In genomic region chr14:51293149-51293925, GRCh38 we compare ENCODE assay signal across 14 cellular contexts. TPM values are rescaled to one million over a fixed set of nuclear protein-coding genes. Genes with fewer than 3 reads are reported as not detected.
DNase-seq lines count a peak whose midpoint lies in the region; ATAC-seq, FAIRE-seq and TF ChIP-seq lines count a peak whose summit lies in the region.
"Had no signal": no experiment of that assay in that cellular context is flagged by ENCODE, and none has a peak within 500 bp of the region (broad histone marks: within the 10 kb centered on the region; RNA-seq: fewer than 3 reads in every experiment).

No MANE protein-coding gene starts in this region.

- CTCF ChIA-PET in GM12878 (lab: Yijun Ruan, JAX): interaction anchor here (0.7 kb wide), 1 partner anchor 11 kb away, joined by 3 read pairs; no protein-coding TSS in a partner anchor
- CTCF ChIA-PET in naive thymus-derived CD4-positive, alpha-beta T cell (lab: Charles Lee): interaction anchor here (0.7 to 1.2 kb wide), 2 partner anchors 9 to 10 kb away, joined by 3 to 4 read pairs; no protein-coding TSS in a partner anchor

- SMC1A ChIA-PET in GM12878 (lab: Charles Lee; ENCODE audit: uncharacterized antibody, unreplicated experiment): interaction anchor here (0.7 to 2.2 kb wide), 2 partner anchors 8 to 10 kb away, joined by 3 to 8 read pairs; no protein-coding TSS in a partner anchor

- H3K4me1 ChIP-seq in GM12878 (ENCODE audit: control insufficient read depth, insufficient read depth, low read length) (peaks cover 5% of the 10 kb centered on the region), gastrocnemius medialis (peaks cover 6 to 10% of the 10 kb centered on the region in 2 donors), MM.1S (ENCODE audit: low read length) (peaks cover under 1% of the 10 kb centered on the region; the same call in 1 of the 2 replicates)
- no peaks in the 10 kb centered on the region for H3K4me1 ChIP-seq in naive thymus-derived CD4-positive, alpha-beta T cell (ENCODE audit: control insufficient read depth in 2 of 2, insufficient read depth in 2 of 2, low read length in 2 of 2)

- no peaks in the 10 kb centered on the region for H3K9me2 ChIP-seq in MM.1S (replicated peaks; ENCODE audit: insufficient read depth, low read length)

- no peak overlapping the region for H3K4me3 Mint-ChIP-seq in naive thymus-derived CD4-positive, alpha-beta T cell
- H3K4me3 Mint-ChIP-seq: activated CD8-positive, alpha-beta T cell treated with anti-CD3 and anti-CD28 coated beads, Interleukin-2, amount 10 ng/mL, durations not matched to agents 7 days and 5 days; activated naive CD8-positive, alpha-beta T cell treated with anti-CD3 and anti-CD28 coated beads, Interleukin-2, amount 10 ng/mL, durations not matched to agents 7 days and 5 days had no signal

- H3K27ac Mint-ChIP-seq in naive thymus-derived CD4-positive, alpha-beta T cell: no peak overlapping the region
- H3K27ac Mint-ChIP-seq: activated CD8-positive, alpha-beta T cell treated with anti-CD3 and anti-CD28 coated beads, Interleukin-2, amount 10 ng/mL, durations not matched to agents 7 days and 5 days; activated naive CD8-positive, alpha-beta T cell treated with anti-CD3 and anti-CD28 coated beads, Interleukin-2, amount 10 ng/mL, durations not matched to agents 7 days and 5 days had no signal

- no TSS peak for BruUV-seq in GM12878 (replicated peaks; lab: Mats Ljungman, UMichigan)

- intact Hi-C loops in GM12878 (cut with micrococcal nuclease; ENCODE audit: unreplicated experiment): no loop called here
- intact Hi-C loops in left cardiac atrium (cut with DNase I): loop anchor here in 1 of 2 donors (10.0 kb wide), 1 partner anchor 361 kb away; the partner anchor contains the start of gene FRMD6
- intact Hi-C loops in gastrocnemius medialis (cut with DNase I; ENCODE audit: low total_unique reads): no loop called here
- intact Hi-C loops in naive thymus-derived CD4-positive, alpha-beta T cell (cut with micrococcal nuclease): no loop called here

- ATAC-seq in GM12878: peak; percentile 41
- ATAC-seq in left cardiac atrium: peak; percentile 76 to 78
- peak; percentile 49 to 77 for ATAC-seq in gastrocnemius medialis
- ATAC-seq in naive thymus-derived CD4-positive, alpha-beta T cell: no peak
- ATAC-seq: activated CD8-positive, alpha-beta T cell treated with anti-CD3 and anti-CD28 coated beads, Interleukin-2, amount 10 ng/mL, durations not matched to agents 7 days and 5 days; HCT116 had no signal

- no peak for FAIRE-seq in GM12878 (lab: Jason Lieb, UNC)
- FAIRE-seq: endometrium had no signal

- no peak for TF ChIP-seq RAD21 in GM12878 (IDR thresholded peaks at IDR 0.05; ENCODE audit: insufficient read depth, low read depth, low read length)

- H4K20me1 ChIP-seq in GM12878 (ENCODE audit: control insufficient read depth, insufficient read depth) (no peaks in the 10 kb centered on the region), MM.1S (ENCODE audit: insufficient read depth, low read length) (no peaks in the 10 kb centered on the region)

- H3K9me3 ChIP-seq in GM12878 (replicated peaks; ENCODE audit: control insufficient read depth, insufficient read depth, low read length) (no peaks in the 10 kb centered on the region), gastrocnemius medialis (no peaks in the 10 kb centered on the region), MM.1S (replicated peaks; ENCODE audit: insufficient read depth, low read length) (no peaks in the 10 kb centered on the region)
- no peaks in the 10 kb centered on the region for H3K9me3 ChIP-seq in naive thymus-derived CD4-positive, alpha-beta T cell (ENCODE audit: control insufficient read depth in 2 of 3, low read length in 3 of 3)
- H3K9me3 ChIP-seq: thyroid gland had no signal

- RAD21 ChIA-PET in GM12878 (lab: Charles Lee; ENCODE audit: unreplicated experiment): no interaction called here

- POLR2A ChIA-PET in GM12878 (lab: Charles Lee): no interaction called here
- POLR2A ChIA-PET in naive thymus-derived CD4-positive, alpha-beta T cell (lab: Charles Lee): no interaction called here

- H3K36me3 Mint-ChIP-seq in naive thymus-derived CD4-positive, alpha-beta T cell: peaks cover 0 to 8% (median 0%) of the 10 kb centered on the region in 5 donors

- no peak overlapping the region for H3K4me3 ChIP-seq in GM12878
- H3K4me3 ChIP-seq in gastrocnemius medialis: no peak overlapping the region
- no peak overlapping the region for H3K4me3 ChIP-seq in MM.1S (ENCODE audit: low read length)
- H3K4me3 ChIP-seq in naive thymus-derived CD4-positive, alpha-beta T cell (ENCODE audit: low read length): no peak overlapping the region
- H3K4me3 ChIP-seq: thyroid gland had no signal

- H3K4me2 ChIP-seq in GM12878 (ENCODE audit: control insufficient read depth, insufficient read depth) (no peak overlapping the region), MM.1S (ENCODE audit: low read depth, low read length) (no peak overlapping the region)

- in situ Hi-C loops in GM12878 (cut with MboI) (no loop called here), gastrocnemius medialis (cut with MboI; ENCODE audit: low sequenced_read_pairs in 4 of 4) (loop anchor here in 3 of 4 donors (25.0 kb wide), 1 partner anchor 694 kb away; the partner anchor contains the start of gene RTRAF (in 3 of the 3)), KBM-7 (cut with MboI; ENCODE audit: low pct_unique_long_range_greater_than_20kb, low sequenced_read_pairs) (no loop called here)

- WGBS in GM12878 (ENCODE audit: insufficient coverage, insufficient replicate concordance, low lambda C conversion rate, missing lambda C conversion rate): 81% methylated on average over 7 of the region's 7 CpGs

- H2AFZ ChIP-seq in GM12878 (ENCODE audit: control insufficient read depth, low read depth, low read length) (no peak overlapping the region), MM.1S (ENCODE audit: low read length) (no peak overlapping the region)

- peak; percentile 41 for DNase-seq in Daoy (ENCODE audit: low read depth)
- DNase-seq in GM12878 (ENCODE audit: low read depth, low spot score): no peak
- DNase-seq in left cardiac atrium: peak; percentile 35
- peak; percentile 15 to 62 for DNase-seq in gastrocnemius medialis
- no peak for DNase-seq in MM.1S
- DNase-seq in iPS-NIHi11 (ENCODE audit: low spot score): no peak
- DNase-seq in naive thymus-derived CD4-positive, alpha-beta T cell: no peak
- no peak for DNase-seq in KBM-7
- DNase-seq: activated CD8-positive, alpha-beta T cell treated with anti-CD3 and anti-CD28 coated beads, Interleukin-2, amount 10 ng/mL, durations not matched to agents 7 days and 5 days; activated naive CD8-positive, alpha-beta T cell treated with anti-CD3 and anti-CD28 coated beads, Interleukin-2, amount 10 ng/mL, durations not matched to agents 7 days and 5 days; NCI-H2029 treated with DMSO at 0.1 percent for 48 hours had no signal

- no peaks in the 10 kb centered on the region for H3K79me2 ChIP-seq in GM12878 (ENCODE audit: control insufficient read depth, insufficient read depth, low read length)
- H3K79me2 ChIP-seq in MM.1S (ENCODE audit: low read length): no peaks in the 10 kb centered on the region

- H3K27me3 ChIP-seq in GM12878 (replicated peaks in 1 of 2; ENCODE audit: control insufficient read depth in 2 of 2, insufficient read depth in 2 of 2, low read length in 1 of 2) (no peaks in the 10 kb centered on the region), gastrocnemius medialis (no peaks in the 10 kb centered on the region), MM.1S (replicated peaks; ENCODE audit: insufficient read depth, low read length) (no peaks in the 10 kb centered on the region)
- no peaks in the 10 kb centered on the region for H3K27me3 ChIP-seq in naive thymus-derived CD4-positive, alpha-beta T cell (ENCODE audit: control insufficient read depth in 2 of 2, insufficient read depth in 2 of 2, low read length in 2 of 2)
- H3K27me3 ChIP-seq: thyroid gland had no signal

- TF ChIP-seq CTCF in GM12878 (IDR thresholded peaks at IDR 0.05 in 2 of 3, conservative IDR thresholded peaks at IDR 0.05 in 1 of 3; ENCODE audit: control insufficient read depth in 2 of 3, extremely low read depth in 1 of 3, insufficient read depth in 1 of 3, low read depth in 3 of 3, low read length in 3 of 3) (no peak), gastrocnemius medialis (IDR thresholded peaks at IDR 0.05 in 4 of 5, conservative IDR thresholded peaks at IDR 0.05 in 1 of 5) (no peak), MM.1S (IDR thresholded peaks at IDR 0.05; ENCODE audit: low read length) (no peak)

- no peak overlapping the region for H3K27ac ChIP-seq in GM12878 (ENCODE audit: control insufficient read depth, insufficient read depth)
- H3K27ac ChIP-seq in gastrocnemius medialis: peak overlapping the region; percentile 4 to 62 (median 36)
- H3K27ac ChIP-seq in MM.1S (ENCODE audit: low read length): no peak overlapping the region
- no peak overlapping the region for H3K27ac ChIP-seq in naive thymus-derived CD4-positive, alpha-beta T cell (ENCODE audit: low read depth, low read length)

- TF ChIP-seq POLR2A in GM12878 (IDR thresholded peaks at IDR 0.05; ENCODE audit: low read depth, low read length): no peak
- TF ChIP-seq POLR2A in gastrocnemius medialis (IDR thresholded peaks at IDR 0.05): no peak

- H3K9ac ChIP-seq in GM12878 (ENCODE audit: control insufficient read depth, insufficient read depth, low read length): no peak overlapping the region
- H3K9ac ChIP-seq in MM.1S (ENCODE audit: low read length): no peak overlapping the region

- H3F3A ChIP-seq in MM.1S (ENCODE audit: insufficient read depth, low read length): no peaks in the 10 kb centered on the region

- no peaks in the 10 kb centered on the region for H3K9me3 Mint-ChIP-seq in naive thymus-derived CD4-positive, alpha-beta T cell
- H3K9me3 Mint-ChIP-seq: activated naive CD8-positive, alpha-beta T cell treated with anti-CD3 and anti-CD28 coated beads, Interleukin-2, amount 10 ng/mL, durations not matched to agents 7 days and 5 days had no signal

- H3K36me3 ChIP-seq in GM12878 (ENCODE audit: control insufficient read depth in 2 of 2, insufficient read depth in 2 of 2, low read length in 1 of 2) (no peaks in the 10 kb centered on the region), gastrocnemius medialis (no peaks in the 10 kb centered on the region), MM.1S (replicated peaks; ENCODE audit: insufficient read depth, low read length) (no peaks in the 10 kb centered on the region)
- no peaks in the 10 kb centered on the region for H3K36me3 ChIP-seq in naive thymus-derived CD4-positive, alpha-beta T cell (ENCODE audit: control insufficient read depth in 2 of 3, insufficient read depth in 3 of 3, low read length in 3 of 3)
- H3K36me3 ChIP-seq: thyroid gland had no signal

- no peaks in the 10 kb centered on the region for H3K27me3 Mint-ChIP-seq in naive thymus-derived CD4-positive, alpha-beta T cell
- H3K27me3 Mint-ChIP-seq: activated naive CD8-positive, alpha-beta T cell treated with anti-CD3 and anti-CD28 coated beads, Interleukin-2, amount 10 ng/mL, durations not matched to agents 7 days and 5 days had no signal

- TF ChIP-seq EP300 in GM12878 (IDR thresholded peaks at IDR 0.05; ENCODE audit: borderline replicate concordance in 1 of 2, control insufficient read depth in 1 of 2, low read depth in 2 of 2, low read length in 2 of 2): no peak

- H3K4me1 Mint-ChIP-seq in naive thymus-derived CD4-positive, alpha-beta T cell: peaks cover 0 to 4% (median 0%) of the 10 kb centered on the region in 7 donors

RNA-seq across cellular contexts. Expression of gene TMX1, which starts 53.3 kb away (rescaled TPM):
- total RNA-seq in Daoy (2014; rRNA removed; shearing (Covaris generic)): 96.2 and 106 TPM in 2 replicates
- total RNA-seq in GM12878 (2013; cell fraction: nucleolus; rRNA removed): 92.8 and 94.5 TPM in 2 replicates
- total RNA-seq in GM12878 (2014; rRNA removed): 37.6 and 49.7 TPM in 2 replicates
- total RNA-seq in GM12878 (2014; rRNA removed; fragmentation: Illumina TruSeq; extraction: Trizol): 53.2 and 54.6 TPM in 2 replicates
- 45.3 and 48.9 TPM in 2 replicates for total RNA-seq in GM12878 (2021)
- polyA plus RNA-seq in GM12878 (2011; ENCODE audit: low read depth): 13.5 TPM
- polyA plus RNA-seq in GM12878 (2011; rRNA removed): 49.5 and 78.3 TPM in 2 replicates
- 15.1 and 18.6 TPM in 2 replicates for polyA plus RNA-seq in GM12878 (2011; cell fraction: cytosol; rRNA removed)
- 12.5 and 17.0 TPM in 2 replicates for polyA plus RNA-seq in GM12878 (2011; cell fraction: nucleus; rRNA removed)
- 30.0 and 34.3 TPM in 2 replicates for polyA plus RNA-seq in GM12878 (2012)
- 32.2 and 44.5 TPM in 2 replicates for polyA plus RNA-seq in GM12878 (2014; fragmentation: Illumina TruSeq; extraction: Trizol)
- 100 to 1,000 TPM in 1 of 2 experiments, 10 to 100 TPM in 1; 58.7 to 152 TPM for polyA plus RNA-seq in GM12878 (2014; fragmentation: Nextera tagmentation; extraction: Ambion mirVana)
- polyA plus RNA-seq in GM12878 (2014; rRNA removed): 24.8 and 29.1 TPM in 2 replicates
- 100 to 1,000 TPM; 118 to 122 TPM for polyA plus RNA-seq in GM12878 (2016; fragmentation: Nextera tagmentation; extraction: Ambion mirVana)
- polyA minus RNA-seq in GM12878 (2011; rRNA and poly(A)+ RNA removed): 25.4 and 34.9 TPM in 2 replicates
- 18.3 and 27.1 TPM in 2 replicates for polyA minus RNA-seq in GM12878 (2011; cell fraction: cytosol; rRNA and poly(A)+ RNA removed)
- polyA minus RNA-seq in GM12878 (2011; cell fraction: nucleus; rRNA and poly(A)+ RNA removed): 20.9 and 32.5 TPM in 2 replicates
- 10 to 100 TPM; 11.9 to 14.7 TPM for total RNA-seq in left cardiac atrium
- total RNA-seq in gastrocnemius medialis: 10 to 100 TPM; 13.5 to 17.3 (median 15.7) TPM
- total RNA-seq in naive thymus-derived CD4-positive, alpha-beta T cell: 10 to 100 TPM; 13.3 to 48.3 (median 23.1) TPM
- polyA plus RNA-seq in naive thymus-derived CD4-positive, alpha-beta T cell: 10 to 100 TPM; 21.3 to 33.0 TPM

Comparison
In these comparisons a context has a peak if more than half of its experiments do, and no peak if none do; other contexts are left out.
1. DNase-seq: peak in Daoy (single experiment), left cardiac atrium (single experiment) and gastrocnemius medialis (2 of 2); none in GM12878 (single experiment), MM.1S (single experiment), iPS-NIHi11 (single experiment), naive thymus-derived CD4-positive, alpha-beta T cell (0 of 9) and KBM-7 (single experiment).
2. H3K27ac ChIP-seq: peak in gastrocnemius medialis (4 of 4); none in GM12878 (single experiment), MM.1S (single experiment) and naive thymus-derived CD4-positive, alpha-beta T cell (single experiment).
3. in situ Hi-C loops: an anchor here in gastrocnemius medialis (25.0 kb wide); none called in GM12878 and KBM-7.